ENCODE assay signal across 17 cellular contexts in the genomic region with DNA sequence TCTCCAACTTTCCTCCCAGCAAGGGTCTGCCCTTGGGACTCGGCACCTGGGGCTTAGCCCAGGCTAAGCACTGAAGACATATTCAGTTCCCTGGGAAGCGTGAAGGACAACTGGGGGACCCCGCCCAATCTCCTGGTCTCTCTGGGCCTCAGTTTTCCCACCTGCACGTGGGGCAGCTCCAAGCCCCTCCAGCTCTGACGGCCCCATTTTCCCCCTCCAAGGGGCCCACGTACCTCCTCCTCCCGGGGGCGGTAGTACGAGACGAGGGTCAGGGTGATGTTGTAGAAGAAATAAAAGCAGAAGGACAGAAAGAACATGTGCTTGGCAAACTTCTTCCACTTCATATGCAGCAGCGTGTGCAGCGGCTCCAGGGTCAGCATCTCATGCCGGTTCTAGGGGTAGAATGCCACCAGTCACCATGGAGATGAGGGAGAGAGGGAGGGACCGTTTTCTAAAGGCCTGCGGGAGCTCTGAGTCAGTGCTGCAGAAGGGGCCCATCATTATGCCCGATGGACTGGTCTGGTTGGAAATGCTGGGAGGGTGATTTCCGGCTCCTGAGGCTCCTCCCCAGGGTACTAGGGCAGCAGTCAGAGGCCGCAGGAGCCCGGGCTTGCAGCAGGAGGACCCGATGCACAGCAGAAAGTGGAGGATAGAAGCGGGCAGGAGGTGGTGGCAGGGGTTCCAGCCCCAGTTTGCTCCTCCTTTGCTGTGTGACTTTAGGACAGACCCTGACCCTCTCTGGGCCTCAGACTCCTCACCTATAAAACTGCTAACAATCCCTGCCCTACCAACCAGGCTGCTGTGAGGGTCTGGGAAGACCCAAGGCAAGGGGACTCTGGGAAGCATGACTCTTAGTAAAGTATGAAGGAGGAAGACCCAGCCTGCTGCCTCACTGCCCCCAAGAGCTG. TPM values are rescaled to one million over a fixed set of nuclear protein-coding genes. Genes with fewer than 3 reads are reported as not detected.
DNase-seq lines count a peak whose midpoint lies in the region; ATAC-seq and TF ChIP-seq lines count a peak whose summit lies in the region.
"Had no signal": no experiment of that assay in that cellular context is flagged by ENCODE, and none has a peak within 500 bp of the region (broad histone marks: within the 10 kb centered on the region; RNA-seq: fewer than 3 reads in every experiment).

No MANE protein-coding gene starts in this region.

- POLR2A ChIA-PET in activated CD8-positive, alpha-beta T cell treated with anti-CD3 and anti-CD28 coated beads for 36 hours (lab: Charles Lee) = no interaction called here

- CTCF ChIA-PET in activated CD8-positive, alpha-beta T cell treated with anti-CD3 and anti-CD28 coated beads for 36 hours (lab: Charles Lee) = no interaction called here

- H3K9me3 Mint-ChIP-seq in activated CD8-positive, alpha-beta T cell treated with anti-CD3 and anti-CD28 coated beads for 36 hours = no peaks in the 10 kb centered on the region
- H3K9me3 Mint-ChIP-seq: immature natural killer cell had no signal

- H3K36me3 Mint-ChIP-seq in activated CD8-positive, alpha-beta T cell treated with anti-CD3 and anti-CD28 coated beads for 36 hours (ENCODE audit: low read depth) = no peaks in the 10 kb centered on the region

- no peak for DNase-seq in left ventricle myocardium inferior
- DNase-seq in right atrium auricular region (ENCODE audit: low spot score) = no peak
- peak; percentile 83 for DNase-seq in choroid plexus epithelial cell (ENCODE audit: low read depth)
- DNase-seq in mesenteric fat pad (ENCODE audit: low spot score) = peak; percentile 77
- no peak for DNase-seq in COLO829 (ENCODE audit: low spot score)
- DNase-seq in NCI-H1092 treated with DMSO at 0.1 percent for 48 hours (lab: John Stamatoyannopoulos, UW) = no peak
- no peak for DNase-seq in activated CD8-positive, alpha-beta T cell treated with anti-CD3 and anti-CD28 coated beads for 36 hours
- DNase-seq: activated CD4-positive, CD25-positive, alpha-beta regulatory T cell treated with anti-CD3 and anti-CD28 coated beads, Interleukin-2, amount 50 U/mL, for 72 hours; activated T-cell treated with anti-CD3 and anti-CD28 coated beads, Interleukin-2, amount 50 U/mL, for 1 hour; DND-41; esophagus squamous epithelium; immature natural killer cell; naive thymus-derived CD4-positive, alpha-beta T cell; NCI-H2029; stimulated activated CD4-positive, alpha-beta T cell treated with anti-CD3 and anti-CD28 coated beads, Interleukin-12 subunit alpha, Interleukin-12 subunit beta, amount 100 ng/mL, for 4 hours; SW 1271 had no signal

- ATAC-seq in activated CD8-positive, alpha-beta T cell treated with anti-CD3 and anti-CD28 coated beads for 36 hours = no peak
- no peak for ATAC-seq in GM18858 (IDR thresholded peaks at IDR 0.05; ENCODE audit: unreplicated experiment)
- ATAC-seq: naive thymus-derived CD4-positive, alpha-beta T cell had no signal

- H3K27me3 Mint-ChIP-seq in activated CD8-positive, alpha-beta T cell treated with anti-CD3 and anti-CD28 coated beads for 36 hours = no peaks in the 10 kb centered on the region

- H3K36me3 ChIP-seq in left ventricle myocardium inferior = no peaks in the 10 kb centered on the region
- H3K36me3 ChIP-seq in right atrium auricular region = no peaks in the 10 kb centered on the region
- H3K36me3 ChIP-seq: esophagus squamous epithelium had no signal

- H3K27ac Mint-ChIP-seq in activated CD8-positive, alpha-beta T cell treated with anti-CD3 and anti-CD28 coated beads for 36 hours = no peak overlapping the region

- intact Hi-C loops in left ventricle myocardium inferior (cut with micrococcal nuclease) = no loop called here
- intact Hi-C loops in activated CD8-positive, alpha-beta T cell treated with anti-CD3 and anti-CD28 coated beads for 36 hours (cut with micrococcal nuclease) = no loop called here

- H3K4me3 ChIP-seq in left ventricle myocardium inferior (peak overlapping the region; percentile 36), right atrium auricular region (no peak overlapping the region), choroid plexus epithelial cell (ENCODE audit: low read depth, low read length) (no peak overlapping the region)
- H3K4me3 ChIP-seq: esophagus squamous epithelium had no signal

- H3K9me3 ChIP-seq in left ventricle myocardium inferior (replicated peaks) = no peaks in the 10 kb centered on the region
- no peaks in the 10 kb centered on the region for H3K9me3 ChIP-seq in right atrium auricular region
- H3K9me3 ChIP-seq: esophagus squamous epithelium had no signal

- no peak overlapping the region for H3K4me3 Mint-ChIP-seq in activated CD8-positive, alpha-beta T cell treated with anti-CD3 and anti-CD28 coated beads for 36 hours
- H3K4me3 Mint-ChIP-seq: immature natural killer cell; naive thymus-derived CD4-positive, alpha-beta T cell had no signal

- H3K4me1 ChIP-seq in left ventricle myocardium inferior = peaks cover 37% of the 10 kb centered on the region
- H3K4me1 ChIP-seq in right atrium auricular region = peaks cover 0 to 25% of the 10 kb centered on the region in 2 donors

- H3K27ac ChIP-seq in left ventricle myocardium inferior (replicated peaks) = peak overlapping the region; percentile 84
- no peak overlapping the region for H3K27ac ChIP-seq in right atrium auricular region

- TF ChIP-seq CTCF in left ventricle myocardium inferior (IDR thresholded peaks at IDR 0.05; ENCODE audit: borderline replicate concordance) = no peak
- no peak for TF ChIP-seq CTCF in right atrium auricular region (IDR thresholded peaks at IDR 0.05)
- no peak for TF ChIP-seq CTCF in choroid plexus epithelial cell (conservative IDR thresholded peaks at IDR 0.05; ENCODE audit: low read depth, low read length)
- no peak for TF ChIP-seq CTCF in activated CD8-positive, alpha-beta T cell treated with anti-CD3 and anti-CD28 coated beads for 36 hours (IDR thresholded peaks at IDR 0.05)

- H3K27me3 ChIP-seq in left ventricle myocardium inferior (ENCODE audit: low read depth) = no peaks in the 10 kb centered on the region
- no peaks in the 10 kb centered on the region for H3K27me3 ChIP-seq in right atrium auricular region

- no peaks in the 10 kb centered on the region for H3K4me1 Mint-ChIP-seq in activated CD8-positive, alpha-beta T cell treated with anti-CD3 and anti-CD28 coated beads for 36 hours (ENCODE audit: low read depth)
- H3K4me1 Mint-ChIP-seq: naive thymus-derived CD4-positive, alpha-beta T cell had no signal

RNA-seq across cellular contexts. Expression of a gene that starts 28.8 kb away (rescaled TPM):
- total RNA-seq in left ventricle myocardium inferior (1.0 TPM), right atrium auricular region (1 to 10 TPM in 1 of 2 donors, under 1 TPM in 1; 0.51 to 2.8 TPM), mesenteric fat pad (1.2 TPM)
- under 1 TPM; 0.25 to 0.67 TPM for total RNA-seq in activated CD8-positive, alpha-beta T cell treated with anti-CD3 and anti-CD28 coated beads for 36 hours

RNA-seq across cellular contexts. Expression of a gene that starts 53.1 kb away (rescaled TPM):
- total RNA-seq in left ventricle myocardium inferior (2.8 TPM), right atrium auricular region (1 to 10 TPM in 1 of 2 donors, under 1 TPM in 1; 0.33 to 1.0 TPM), mesenteric fat pad (10.1 TPM)
- total RNA-seq in activated CD8-positive, alpha-beta T cell treated with anti-CD3 and anti-CD28 coated beads for 36 hours = not detected
- total RNA-seq: naive thymus-derived CD4-positive, alpha-beta T cell had no signal

RNA-seq across cellular contexts. Expression of a gene that starts 57.2 kb away (rescaled TPM):
- total RNA-seq in left ventricle myocardium inferior = 0.44 TPM
- 1 to 10 TPM in 1 of 2 donors, under 1 TPM in 1; 0.82 to 1.8 TPM for total RNA-seq in right atrium auricular region
- total RNA-seq in mesenteric fat pad = not detected
- not detected for total RNA-seq in activated CD8-positive, alpha-beta T cell treated with anti-CD3 and anti-CD28 coated beads for 36 hours

Comparison
In these comparisons a context has a peak if more than half of its experiments do, and no peak if none do; other contexts are left out.
1. DNase-seq: peak in choroid plexus epithelial cell (single experiment) and mesenteric fat pad (single experiment); none in left ventricle myocardium inferior (single experiment), right atrium auricular region (single experiment), COLO829 (single experiment), NCI-H1092 treated with DMSO at 0.1 percent for 48 hours (single experiment) and activated CD8-positive, alpha-beta T cell treated with anti-CD3 and anti-CD28 coated beads for 36 hours (single experiment).